8 cellular contexts compared by ENCODE assay signal in the genomic region with DNA sequence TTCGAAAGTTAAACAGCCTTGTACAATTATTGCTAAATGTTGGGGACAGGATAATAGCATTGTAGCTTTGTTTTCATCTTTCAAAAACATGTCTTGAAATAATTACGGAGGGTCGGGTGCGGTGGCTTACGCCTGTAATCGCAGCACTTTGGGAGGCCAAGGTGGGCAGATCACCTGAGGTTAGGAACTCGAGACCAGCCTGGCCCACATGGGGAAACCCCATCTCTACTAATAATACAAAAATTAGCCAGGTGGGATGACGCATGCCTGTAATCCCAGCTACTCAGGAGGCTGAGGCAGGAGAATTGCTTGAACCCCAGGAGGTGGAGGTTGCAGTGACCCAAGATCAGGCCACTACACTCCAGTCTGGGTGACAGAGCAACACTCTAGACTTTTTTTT.
DNase-seq lines count a peak whose midpoint lies in the region; ATAC-seq and TF ChIP-seq lines count a peak whose summit lies in the region.
"Not testable (repeated sequence)": the region's sequence is repeated elsewhere in the genome, so short reads cannot be mapped to it uniquely, and the experiment has no call there.

No MANE protein-coding gene starts in this region.

- TF ChIP-seq POLR2A in breast epithelium (IDR thresholded peaks at IDR 0.05); uterus (IDR thresholded peaks at IDR 0.05): not testable (repeated sequence)

- not testable (repeated sequence) for H3K9me3 ChIP-seq in SJSA1 (replicated peaks); breast epithelium; lower lobe of right lung; uterus

- not testable (repeated sequence) for TF ChIP-seq CTCF in CD14-positive monocyte (IDR thresholded peaks at IDR 0.05); breast epithelium (IDR thresholded peaks at IDR 0.05); fibroblast of the aortic adventitia (IDR thresholded peaks at IDR 0.05; ENCODE audit: insufficient read depth, low read length); lower lobe of right lung (IDR thresholded peaks at IDR 0.05); uterus (IDR thresholded peaks at IDR 0.05)

- not testable (repeated sequence) for H3K27me3 Mint-ChIP-seq in CD14-positive monocyte (ENCODE audit: low read depth in 3 of 3); activated T-helper 1 cell treated with anti-CD3 and anti-CD28 coated beads, Interleukin-12 subunit alpha, Interleukin-12 subunit beta, Interleukin-2, Interleukin-4 antibody, amounts not matched to agents 30 ng/mL and 10 ng/mL and 1 ng/mL, durations not matched to agents 14 hours and 24 hours and 36 hours (ENCODE audit: insufficient read depth)

- peak overlapping the region; percentile 79 to 89 for H3K4me3 Mint-ChIP-seq in CD14-positive monocyte
- peak overlapping the region; percentile 65 for H3K4me3 Mint-ChIP-seq in activated T-helper 1 cell treated with anti-CD3 and anti-CD28 coated beads, Interleukin-12 subunit alpha, Interleukin-12 subunit beta, Interleukin-2, Interleukin-4 antibody, amounts not matched to agents 30 ng/mL and 10 ng/mL and 1 ng/mL, durations not matched to agents 14 hours and 24 hours and 36 hours

- not testable (repeated sequence) for H3K9me3 Mint-ChIP-seq in CD14-positive monocyte; activated T-helper 1 cell treated with anti-CD3 and anti-CD28 coated beads, Interleukin-12 subunit alpha, Interleukin-12 subunit beta, Interleukin-2, Interleukin-4 antibody, amounts not matched to agents 30 ng/mL and 10 ng/mL and 1 ng/mL, durations not matched to agents 14 hours and 24 hours and 36 hours

- H3K27me3 ChIP-seq in SJSA1 (replicated peaks); breast epithelium; lower lobe of right lung (ENCODE audit: low read depth); uterus: not testable (repeated sequence)

- H3K4me1 ChIP-seq in SJSA1 (replicated peaks); breast epithelium; uterus: not testable (repeated sequence)
- H3K4me1 ChIP-seq in lower lobe of right lung, result peaks cover 51% of the 10 kb centered on the region

- not testable (repeated sequence) for H3K36me3 Mint-ChIP-seq in CD14-positive monocyte; activated T-helper 1 cell treated with anti-CD3 and anti-CD28 coated beads, Interleukin-12 subunit alpha, Interleukin-12 subunit beta, Interleukin-2, Interleukin-4 antibody, amounts not matched to agents 30 ng/mL and 10 ng/mL and 1 ng/mL, durations not matched to agents 14 hours and 24 hours and 36 hours (ENCODE audit: low read depth)

- peaks cover 77% of the 10 kb centered on the region for H3K4me1 Mint-ChIP-seq in CD14-positive monocyte
- peaks cover 51% of the 10 kb centered on the region for H3K4me1 Mint-ChIP-seq in activated T-helper 1 cell treated with anti-CD3 and anti-CD28 coated beads, Interleukin-12 subunit alpha, Interleukin-12 subunit beta, Interleukin-2, Interleukin-4 antibody, amounts not matched to agents 30 ng/mL and 10 ng/mL and 1 ng/mL, durations not matched to agents 14 hours and 24 hours and 36 hours (ENCODE audit: low read depth)

- H3K27ac ChIP-seq in SJSA1 (peak overlapping the region; percentile 59), breast epithelium (peak overlapping the region in 1 of 2 donors; percentile 16), lower lobe of right lung (peak overlapping the region; percentile 51), skin epidermis (peak overlapping the region in 20 of 21 experiments; percentile 24 to 89 (median 68)), uterus (peak overlapping the region; percentile 42 to 52)

- DNase-seq in CD14-positive monocyte (ENCODE audit: low spot score), result peak; percentile 36
- DNase-seq in SJSA1 (ENCODE audit: low read depth in 1 of 2, low spot score in 2 of 2); activated T-helper 1 cell treated with anti-CD3 and anti-CD28 coated beads, Interleukin-12 subunit alpha, Interleukin-12 subunit beta, Interleukin-2, Interleukin-4 antibody, amounts not matched to agents 30 ng/mL and 10 ng/mL and 1 ng/mL, durations not matched to agents 14 hours and 24 hours and 36 hours (ENCODE audit: low spot score); breast epithelium (ENCODE audit: low spot score in 2 of 2); fibroblast of the aortic adventitia (ENCODE audit: low read depth); lower lobe of right lung; uterus: not testable (repeated sequence)

- not testable (repeated sequence) for ATAC-seq in lower lobe of right lung

- peak overlapping the region; percentile 91 to 99 (median 97) for H3K27ac Mint-ChIP-seq in CD14-positive monocyte
- H3K27ac Mint-ChIP-seq in activated T-helper 1 cell treated with anti-CD3 and anti-CD28 coated beads, Interleukin-12 subunit alpha, Interleukin-12 subunit beta, Interleukin-2, Interleukin-4 antibody, amounts not matched to agents 30 ng/mL and 10 ng/mL and 1 ng/mL, durations not matched to agents 14 hours and 24 hours and 36 hours, result not testable (repeated sequence)

- H3K4me3 ChIP-seq in SJSA1, lower lobe of right lung, uterus: not testable (repeated sequence)
- H3K4me3 ChIP-seq in breast epithelium, result peak overlapping the region in 2 of 3 donors; percentile 4 to 29
- H3K4me3 ChIP-seq in fibroblast of the aortic adventitia (ENCODE audit: low read depth, low read length), result peak overlapping the region; percentile 52
- H3K4me3 ChIP-seq in skin epidermis, result peak overlapping the region in 4 of 7 experiments; percentile 0 to 23 (median 15)

- intact Hi-C loops in CD14-positive monocyte (cut with micrococcal nuclease), result loop anchor here (5.0 to 10.0 kb wide), 4 partner anchors 125 to 365 kb away; a partner anchor contains a TSS
- intact Hi-C loops in activated T-helper 1 cell treated with anti-CD3 and anti-CD28 coated beads, Interleukin-12 subunit alpha, Interleukin-12 subunit beta, Interleukin-2, Interleukin-4 antibody, amounts not matched to agents 30 ng/mL and 10 ng/mL and 1 ng/mL, durations not matched to agents 14 hours and 24 hours and 36 hours (cut with micrococcal nuclease); breast epithelium (cut with DNase I; ENCODE audit: low total_unique reads); lower lobe of right lung (cut with DNase I); uterus (cut with DNase I; ENCODE audit: low total_unique reads): not testable (repeated sequence)

- not testable (repeated sequence) for H3K36me3 ChIP-seq in SJSA1, breast epithelium, lower lobe of right lung, uterus
